1 cellular context compared by ENCODE assay signal in genomic region chr6:340991-341827, GRCh38.
TF ChIP-seq lines count a peak whose summit lies in the region.

No MANE protein-coding gene starts in this region.

TF ChIP-seq in IMR-90, 13 proteins besides CTCF, POLR2A, EP300 and RAD21 (continued from another document):
- no peak for TF ChIP-seq RCOR1 (IDR thresholded peaks at IDR 0.05; ENCODE audit: insufficient replicate concordance, low read length)
- no peak for TF ChIP-seq MXI1 (IDR thresholded peaks at IDR 0.05; ENCODE audit: borderline replicate concordance, low read depth, low read length)
TF ChIP-seq in IMR-90: peak in this region for 0.
